Comparison of ENCODE assay signal across 20 cellular contexts in the genomic region with DNA sequence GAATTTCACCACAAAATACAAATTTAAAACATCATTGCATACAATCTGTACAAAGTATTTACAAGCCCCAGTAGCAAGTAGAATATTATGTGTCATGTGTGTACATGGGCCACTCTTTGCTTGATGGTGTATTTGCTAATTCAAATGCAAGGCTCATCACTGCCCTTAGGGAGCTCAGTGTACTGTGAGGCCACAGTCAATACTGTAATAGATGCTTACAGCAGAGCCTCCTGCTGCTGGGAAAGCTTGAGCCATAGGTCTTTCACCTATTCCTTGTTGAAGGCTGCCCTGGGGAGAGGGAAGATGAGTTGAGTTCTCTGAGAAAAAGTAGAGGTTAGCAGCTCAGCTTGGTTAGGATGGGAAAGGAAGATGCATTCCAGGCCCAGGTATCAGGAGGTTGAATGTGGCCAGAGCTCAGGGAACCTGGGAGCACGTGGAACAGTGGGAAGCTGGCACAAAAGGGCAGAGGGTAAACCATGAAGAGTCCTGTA.
DNase-seq lines count a peak whose midpoint lies in the region; ATAC-seq and TF ChIP-seq lines count a peak whose summit lies in the region.
"Had no signal": no experiment of that assay in that cellular context is flagged by ENCODE, and none has a peak within 500 bp of the region (broad histone marks: within the 10 kb centered on the region; RNA-seq: fewer than 3 reads in every experiment).

No MANE protein-coding gene starts in this region.

- H4K5ac ChIP-seq in mesendoderm (ENCODE audit: low read length): peak overlapping the region; percentile 6

- no peak overlapping the region for H3K56ac ChIP-seq in mesendoderm (ENCODE audit: low read length)

- POLR2A ChIA-PET in WTC11 (lab: Charles Lee): no interaction called here

- ATAC-seq in WTC11 (peak; percentile 59), aorta (ENCODE audit: low FRiP score) (peak; percentile 29), HG02610 (IDR thresholded peaks at IDR 0.05; ENCODE audit: unreplicated experiment) (no peak)
- ATAC-seq: CD8-positive, alpha-beta T cell; K562 had no signal

- H3K27ac Mint-ChIP-seq in WTC11: no peak overlapping the region
- no peak overlapping the region for H3K27ac Mint-ChIP-seq in osteocyte (ENCODE audit: unreplicated experiment)
- H3K27ac Mint-ChIP-seq in HFFc6: no peak overlapping the region
- H3K27ac Mint-ChIP-seq: B cell; CD8-positive, alpha-beta T cell had no signal

- peaks cover 9% of the 10 kb centered on the region for H3K9me3 Mint-ChIP-seq in WTC11
- H3K9me3 Mint-ChIP-seq in osteocyte (ENCODE audit: unreplicated experiment): peaks cover 9% of the 10 kb centered on the region
- peaks cover 14% of the 10 kb centered on the region for H3K9me3 Mint-ChIP-seq in HFFc6

- no peak overlapping the region for H2BK120ac ChIP-seq in mesendoderm (ENCODE audit: low read depth, low read length)

- H3K4ac ChIP-seq in mesendoderm (ENCODE audit: low read depth, low read length): no peak overlapping the region

- no CpG with 5 or more reads among the region's 1 CpG for WGBS in mesendoderm (ENCODE audit: extremely low coverage, insufficient coverage, low lambda C conversion rate)
- 79 to 87% methylated on average over 1 of the region's 1 CpG for WGBS in aorta, 2 donors

- H3K4me1 Mint-ChIP-seq in WTC11 (peaks cover 11% of the 10 kb centered on the region), osteocyte (ENCODE audit: unreplicated experiment) (no peaks in the 10 kb centered on the region), HFFc6 (ENCODE audit: low read depth) (no peaks in the 10 kb centered on the region)
- H3K4me1 Mint-ChIP-seq: B cell had no signal

- no peaks in the 10 kb centered on the region for H3K27me3 Mint-ChIP-seq in WTC11 (ENCODE audit: low read depth)
- H3K27me3 Mint-ChIP-seq in osteocyte (ENCODE audit: unreplicated experiment): no peaks in the 10 kb centered on the region
- H3K27me3 Mint-ChIP-seq in HFFc6 (ENCODE audit: insufficient read depth): no peaks in the 10 kb centered on the region
- H3K27me3 Mint-ChIP-seq: B cell had no signal

- H4K8ac ChIP-seq in mesendoderm (ENCODE audit: low read depth, low read length): no peak overlapping the region

- H3K23ac ChIP-seq in mesendoderm (ENCODE audit: low read length): no peak overlapping the region

- H3K9ac ChIP-seq in mesendoderm (ENCODE audit: low read length): no peak overlapping the region

- no peaks in the 10 kb centered on the region for H3K36me3 ChIP-seq in mesendoderm (ENCODE audit: control insufficient read depth, insufficient read depth, low read length)
- H3K36me3 ChIP-seq in aorta (ENCODE audit: control insufficient read depth in 1 of 2, insufficient read depth in 2 of 2, low read length in 1 of 2): no peaks in the 10 kb centered on the region
- H3K36me3 ChIP-seq: SJCRH30 had no signal

- H2BK5ac ChIP-seq in mesendoderm (ENCODE audit: low read length): peak overlapping the region; percentile 51

- H3K4me3 ChIP-seq in mesendoderm (ENCODE audit: low read length) (no peak overlapping the region), aorta (ENCODE audit: low read length in 2 of 2) (no peak overlapping the region)
- H3K4me3 ChIP-seq: K562, SJCRH30 had no signal

- H3K9me3 ChIP-seq in aorta (ENCODE audit: control insufficient read depth, low read length): peaks cover 1% of the 10 kb centered on the region
- H3K9me3 ChIP-seq: Caco-2, SJCRH30 had no signal

- H3K27me3 ChIP-seq in mesendoderm (ENCODE audit: insufficient read depth, low read length, poor library complexity) (no peaks in the 10 kb centered on the region), aorta (ENCODE audit: control insufficient read depth in 1 of 2, insufficient read depth in 2 of 2, low read length in 1 of 2) (no peaks in the 10 kb centered on the region)
- H3K27me3 ChIP-seq: SJCRH30 had no signal

- TF ChIP-seq CTCF in WTC11 (IDR thresholded peaks at IDR 0.05): no peak
- TF ChIP-seq CTCF in osteocyte (IDR thresholded peaks at IDR 0.05): no peak
- TF ChIP-seq CTCF in HFFc6 (IDR thresholded peaks at IDR 0.05): no peak

- no peak overlapping the region for H3K18ac ChIP-seq in mesendoderm (ENCODE audit: low read length)

- CTCF ChIA-PET in WTC11 (lab: Charles Lee): interaction anchor here (1.2 to 1.4 kb wide), 2 partner anchors 97 to 199 kb away, joined by 3 read pairs; no protein-coding TSS in a partner anchor

- DNase-seq in NCI-H526 (lab: John Stamatoyannopoulos, UW) (peak; percentile 35 to 57), WTC11 (ENCODE audit: low spot score) (no peak), mesendoderm (peak; percentile 20), aorta (no peak), osteocyte (ENCODE audit: extremely low spot score, unreplicated experiment) (no peak), HFFc6 (no peak)
- DNase-seq: Caco-2; CD8-positive, alpha-beta T cell; DMS79 treated with DMSO at 0.1 percent for 48 hours; H7; MV-4-11; NCI-H1105; NCI-H1436 treated with DMSO at 0.1 percent for 48 hours; NCI-H187 treated with DMSO at 0.1 percent for 48 hours; NCI-H446 treated with DMSO at 0.1 percent for 48 hours; SJCRH30 had no signal

- intact Hi-C loops in aorta (cut with DNase I): no loop called here

- no peak overlapping the region for H3K4me2 ChIP-seq in mesendoderm (ENCODE audit: low read length)

- no peak overlapping the region for H3K27ac ChIP-seq in mesendoderm (ENCODE audit: low read depth, low read length)
- H3K27ac ChIP-seq in aorta (ENCODE audit: low read depth in 1 of 2, low read length in 2 of 2): no peak overlapping the region
- H3K27ac ChIP-seq: C4-2B, SJCRH30 had no signal

- H3K36me3 Mint-ChIP-seq in WTC11: peaks cover 8% of the 10 kb centered on the region; the same call in 1 of the 2 replicates
- peaks cover 3% of the 10 kb centered on the region for H3K36me3 Mint-ChIP-seq in osteocyte (ENCODE audit: unreplicated experiment)
- 0 out of 2 replicates have a peak, but pooled peaks cover 4% of the 10 kb centered on the region for H3K36me3 Mint-ChIP-seq in HFFc6 (ENCODE audit: low read depth)
- H3K36me3 Mint-ChIP-seq: CD8-positive, alpha-beta T cell had no signal

- no peaks in the 10 kb centered on the region for H3K4me1 ChIP-seq in mesendoderm (ENCODE audit: control insufficient read depth, low read depth, low read length)
- no peaks in the 10 kb centered on the region for H3K4me1 ChIP-seq in aorta (ENCODE audit: control insufficient read depth in 1 of 2, insufficient read depth in 2 of 2, low read length in 2 of 2)
- H3K4me1 ChIP-seq: Caco-2 had no signal

- H3K79me2 ChIP-seq in mesendoderm (ENCODE audit: control insufficient read depth, insufficient read depth, low read length): no peaks in the 10 kb centered on the region

- no peak overlapping the region for H2AK5ac ChIP-seq in mesendoderm (ENCODE audit: low read length)

- H3K79me1 ChIP-seq in mesendoderm (ENCODE audit: low read length): no peaks in the 10 kb centered on the region

- no peak overlapping the region for H2BK15ac ChIP-seq in mesendoderm (replicated peaks; ENCODE audit: low read depth)

- no peak overlapping the region for H3K4me3 Mint-ChIP-seq in WTC11
- no peak overlapping the region for H3K4me3 Mint-ChIP-seq in osteocyte (ENCODE audit: unreplicated experiment)
- H3K4me3 Mint-ChIP-seq in HFFc6: no peak overlapping the region
- H3K4me3 Mint-ChIP-seq: B cell; CD8-positive, alpha-beta T cell had no signal

TF ChIP-seq in WTC11, 78 proteins besides CTCF, POLR2A, EP300 and RAD21:
- TF ChIP-seq ZNF232 (CRISPR knock-in tag; IDR thresholded peaks at IDR 0.05): no peak
- TF ChIP-seq ZNF423 (CRISPR knock-in tag; IDR thresholded peaks at IDR 0.05): no peak
- no peak for TF ChIP-seq RELA (CRISPR knock-in tag; IDR thresholded peaks at IDR 0.05; ENCODE audit: borderline replicate concordance)
- TF ChIP-seq ZNF121 (CRISPR knock-in tag; IDR thresholded peaks at IDR 0.05): no peak
- no peak for TF ChIP-seq CBFB (CRISPR knock-in tag; IDR thresholded peaks at IDR 0.05; ENCODE audit: low read depth)
- TF ChIP-seq, protein P1, sequence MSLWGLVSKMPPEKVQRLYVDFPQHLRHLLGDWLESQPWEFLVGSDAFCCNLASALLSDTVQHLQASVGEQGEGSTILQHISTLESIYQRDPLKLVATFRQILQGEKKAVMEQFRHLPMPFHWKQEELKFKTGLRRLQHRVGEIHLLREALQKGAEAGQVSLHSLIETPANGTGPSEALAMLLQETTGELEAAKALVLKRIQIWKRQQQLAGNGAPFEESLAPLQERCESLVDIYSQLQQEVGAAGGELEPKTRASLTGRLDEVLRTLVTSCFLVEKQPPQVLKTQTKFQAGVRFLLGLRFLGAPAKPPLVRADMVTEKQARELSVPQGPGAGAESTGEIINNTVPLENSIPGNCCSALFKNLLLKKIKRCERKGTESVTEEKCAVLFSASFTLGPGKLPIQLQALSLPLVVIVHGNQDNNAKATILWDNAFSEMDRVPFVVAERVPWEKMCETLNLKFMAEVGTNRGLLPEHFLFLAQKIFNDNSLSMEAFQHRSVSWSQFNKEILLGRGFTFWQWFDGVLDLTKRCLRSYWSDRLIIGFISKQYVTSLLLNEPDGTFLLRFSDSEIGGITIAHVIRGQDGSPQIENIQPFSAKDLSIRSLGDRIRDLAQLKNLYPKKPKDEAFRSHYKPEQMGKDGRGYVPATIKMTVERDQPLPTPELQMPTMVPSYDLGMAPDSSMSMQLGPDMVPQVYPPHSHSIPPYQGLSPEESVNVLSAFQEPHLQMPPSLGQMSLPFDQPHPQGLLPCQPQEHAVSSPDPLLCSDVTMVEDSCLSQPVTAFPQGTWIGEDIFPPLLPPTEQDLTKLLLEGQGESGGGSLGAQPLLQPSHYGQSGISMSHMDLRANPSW (CRISPR knock-in tag; conservative IDR thresholded peaks at IDR 0.05; ENCODE audit: low read depth): no peak

Comparison
In these comparisons a context has a peak if more than half of its experiments do, and no peak if none do; other contexts are left out.
1. DNase-seq: peak in NCI-H526 (2 of 2) and mesendoderm (single experiment); none in WTC11 (single experiment), aorta (0 of 2), osteocyte (single experiment) and HFFc6 (single experiment).